ENCODE assay signal across 11 cellular contexts in the genomic region with DNA sequence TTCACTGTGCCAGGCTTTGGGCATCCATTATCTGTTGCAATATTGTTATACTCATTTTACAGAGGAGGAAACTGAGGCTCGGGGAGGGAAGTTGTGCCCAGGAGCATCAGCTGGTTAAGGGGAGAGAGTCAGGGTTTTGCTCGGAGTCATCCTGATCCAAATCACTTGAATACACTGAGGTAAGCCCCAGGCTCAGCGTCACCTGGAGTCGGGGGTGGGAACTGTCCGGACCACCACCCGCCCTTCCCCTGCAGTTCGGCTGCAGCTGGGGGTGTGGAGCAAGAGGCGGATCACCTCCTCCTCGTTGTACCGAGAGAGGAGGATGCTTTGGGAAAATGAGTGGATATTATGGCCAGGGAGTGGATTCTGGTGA. TPM values are rescaled to one million over a fixed set of nuclear protein-coding genes. Genes with fewer than 3 reads are reported as not detected.
DNase-seq lines count a peak whose midpoint lies in the region; ATAC-seq and TF ChIP-seq lines count a peak whose summit lies in the region.
"Had no signal": no experiment of that assay in that cellular context is flagged by ENCODE, and none has a peak within 500 bp of the region (broad histone marks: within the 10 kb centered on the region; RNA-seq: fewer than 3 reads in every experiment).

No MANE protein-coding gene starts in this region.

- no peak overlapping the region for H3K27ac ChIP-seq in stomach smooth muscle (ENCODE audit: low read length)
- H3K27ac ChIP-seq: 22Rv1 had no signal

- peak overlapping the region in 1 of 2 donors; percentile 62 for H3K9ac ChIP-seq in stomach smooth muscle (ENCODE audit: low read length in 2 of 2)

- no peaks in the 10 kb centered on the region for H3K9me3 ChIP-seq in stomach smooth muscle (ENCODE audit: control insufficient read depth in 2 of 2, low read length in 2 of 2)

- H3K4me1 ChIP-seq in stomach smooth muscle (ENCODE audit: control insufficient read depth, insufficient read depth, low read length): peaks cover 19% of the 10 kb centered on the region

- peak; percentile 28 for TF ChIP-seq CTCF in kidney epithelial cell (IDR thresholded peaks at IDR 0.05; ENCODE audit: insufficient read depth, low read length, poor library complexity, severe bottlenecking)

- no peak for ATAC-seq in GM18505 (IDR thresholded peaks at IDR 0.05; ENCODE audit: unreplicated experiment)
- no peak for ATAC-seq in GM21619 (IDR thresholded peaks at IDR 0.05; ENCODE audit: unreplicated experiment)
- ATAC-seq in GM18498 (IDR thresholded peaks at IDR 0.05; ENCODE audit: unreplicated experiment): no peak

- TF ChIP-seq POLR2A in GM18505 (IDR thresholded peaks at IDR 0.05; ENCODE audit: borderline replicate concordance, extremely low read depth, insufficient read depth, insufficient read length): no peak

- peak overlapping the region; percentile 76 for H3K4me3 ChIP-seq in kidney epithelial cell (ENCODE audit: low read depth, low read length)
- H3K4me3 ChIP-seq in stomach smooth muscle (ENCODE audit: low read length in 2 of 2): peak overlapping the region; percentile 76 to 83

- DNase-seq in DMS 273 (lab: John Stamatoyannopoulos, UW; ENCODE audit: unreplicated experiment): peak; percentile 34
- DNase-seq in DMS 273 treated with DMSO at 0.1 percent for 48 hours (lab: John Stamatoyannopoulos, UW): no peak
- peak; percentile 57 for DNase-seq in astrocyte of the hippocampus (ENCODE audit: low read depth, low spot score)
- DNase-seq in kidney epithelial cell (ENCODE audit: low read depth): no peak
- DNase-seq: central memory CD4-positive, alpha-beta T cell; NCI-H446 treated with DMSO at 0.1 percent for 48 hours had no signal

- H3K27me3 ChIP-seq in kidney epithelial cell (ENCODE audit: control insufficient read depth, insufficient read depth, low read length) (no peaks in the 10 kb centered on the region), stomach smooth muscle (ENCODE audit: control insufficient read depth in 1 of 2, insufficient read depth in 2 of 2, low read length in 2 of 2) (peaks cover 12 to 18% of the 10 kb centered on the region in 2 donors)

- no peaks in the 10 kb centered on the region for H3K36me3 ChIP-seq in kidney epithelial cell (ENCODE audit: control insufficient read depth, insufficient read depth, low read length)
- H3K36me3 ChIP-seq in stomach smooth muscle (ENCODE audit: control insufficient read depth in 2 of 2, insufficient read depth in 2 of 2, low read length in 2 of 2): no peaks in the 10 kb centered on the region

RNA-seq across cellular contexts. Expression of a gene that starts 0.6 kb away (rescaled TPM):
- 3.2 and 4.0 TPM in 2 replicates for total RNA-seq in kidney epithelial cell

Comparison
In these comparisons a context has a peak if more than half of its experiments do, and no peak if none do; other contexts are left out.
1. DNase-seq: peak in DMS 273 (single experiment) and astrocyte of the hippocampus (single experiment); none in DMS 273 treated with DMSO at 0.1 percent for 48 hours (single experiment) and kidney epithelial cell (single experiment).